In the genomic region with DNA sequence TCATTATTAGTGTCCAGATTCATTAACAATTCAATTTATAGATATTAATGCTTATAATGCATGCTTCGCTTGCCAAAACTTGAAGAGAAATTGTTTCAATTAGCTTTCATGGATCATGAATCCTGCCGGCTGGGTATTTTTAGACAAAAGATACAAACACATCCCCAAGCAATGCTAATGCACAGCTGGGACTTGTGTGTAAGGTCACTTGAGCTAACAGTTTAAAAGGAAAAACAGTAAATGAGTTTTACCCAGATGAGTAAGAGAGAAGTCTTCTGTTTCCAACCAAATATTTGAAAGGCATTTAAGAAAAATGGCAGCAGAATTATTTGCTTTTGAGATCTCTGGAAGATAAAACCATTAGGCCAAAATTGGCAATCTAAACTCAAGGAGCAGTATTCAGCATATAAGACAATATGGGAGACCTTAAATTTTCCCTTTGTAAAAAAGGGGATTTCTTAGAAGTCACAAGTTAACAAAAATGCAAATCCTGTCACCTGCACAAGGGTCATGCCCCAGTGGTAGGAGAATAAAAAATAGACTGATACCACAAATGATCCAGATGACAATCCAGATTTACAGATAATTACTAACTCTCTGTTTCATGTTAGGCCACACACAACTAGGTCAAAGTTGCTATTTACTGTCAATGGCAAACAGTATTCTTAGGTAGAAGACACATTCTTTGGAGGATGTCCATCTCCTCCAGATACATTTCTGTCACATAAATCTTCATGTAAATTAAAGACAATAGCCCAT, we compare ENCODE assay signal across 11 cellular contexts.
DNase-seq lines count a peak whose midpoint lies in the region; ATAC-seq and TF ChIP-seq lines count a peak whose summit lies in the region.
"Had no signal": no experiment of that assay in that cellular context is flagged by ENCODE, and none has a peak within 500 bp of the region (broad histone marks: within the 10 kb centered on the region; RNA-seq: fewer than 3 reads in every experiment).

No MANE protein-coding gene starts in this region.

- WGBS in lower leg skin, 2 donors: 47 to 62% methylated on average over 2 of the region's 2 CpGs

- ATAC-seq in GM18873 (IDR thresholded peaks at IDR 0.05; ENCODE audit: low FRiP score, unreplicated experiment): peak; percentile 95
- peak; percentile 88 for ATAC-seq in GM21723 (IDR thresholded peaks at IDR 0.05; ENCODE audit: unreplicated experiment)
- peak; percentile 93 for ATAC-seq in HG03354 (IDR thresholded peaks at IDR 0.05; ENCODE audit: poor library complexity, severe bottlenecking, unreplicated experiment)
- ATAC-seq in naive B cell (ENCODE audit: low read depth in 2 of 2): peak; percentile 89 to 93
- ATAC-seq: activated T-helper 17 cell treated with anti-CD3 and anti-CD28 coated beads, Interleukin-2, amount 50 U/mL, for 72 hours had no signal

- intact Hi-C loops in lower leg skin (cut with DNase I; ENCODE audit: low total_unique reads): no loop called here

- H3K36me3 Mint-ChIP-seq in naive B cell: peaks cover 3 to 5% of the 10 kb centered on the region in 2 donors

- TF ChIP-seq POLR2A in lower leg skin (IDR thresholded peaks at IDR 0.05): no peak

- peak; percentile 50 for DNase-seq in naive B cell
- DNase-seq in lower leg skin (ENCODE audit: low spot score in 2 of 2): no peak
- no peak for DNase-seq in NCI-H2107 treated with DMSO at 0.1 percent for 48 hours (lab: John Stamatoyannopoulos, UW; ENCODE audit: unreplicated experiment)
- no peak for DNase-seq in right atrium auricular region (ENCODE audit: low spot score)
- DNase-seq in HuH-7 (ENCODE audit: low spot score): no peak
- DNase-seq: NCI-H345 had no signal

- H3K27me3 ChIP-seq in right atrium auricular region: no peaks in the 10 kb centered on the region

- peaks cover 31 to 52% (median 45%) of the 10 kb centered on the region in 3 donors for H3K4me1 Mint-ChIP-seq in naive B cell
- H3K4me1 Mint-ChIP-seq: activated T-helper 17 cell treated with anti-CD3 and anti-CD28 coated beads, Interleukin-2, amount 50 U/mL, for 72 hours had no signal

- peak overlapping the region; percentile 55 to 98 (median 93) for H3K27ac Mint-ChIP-seq in naive B cell
- H3K27ac Mint-ChIP-seq: activated T-helper 17 cell treated with anti-CD3 and anti-CD28 coated beads, Interleukin-2, amount 50 U/mL, for 72 hours had no signal

- H3K4me3 ChIP-seq in lower leg skin (ENCODE audit: low read depth, poor library complexity, severe bottlenecking) (no peak overlapping the region), right atrium auricular region (no peak overlapping the region)

- H3K27ac ChIP-seq in right atrium auricular region: no peak overlapping the region

- no peaks in the 10 kb centered on the region for H3K9me3 ChIP-seq in right atrium auricular region

- no peaks in the 10 kb centered on the region for H3K36me3 ChIP-seq in right atrium auricular region

- no peaks in the 10 kb centered on the region for H3K27me3 Mint-ChIP-seq in naive B cell
- H3K27me3 Mint-ChIP-seq: activated T-helper 17 cell treated with anti-CD3 and anti-CD28 coated beads, Interleukin-2, amount 50 U/mL, for 72 hours had no signal

- H3K4me1 ChIP-seq in right atrium auricular region: no peaks in the 10 kb centered on the region

- TF ChIP-seq CTCF in lower leg skin (IDR thresholded peaks at IDR 0.05) (no peak), right atrium auricular region (IDR thresholded peaks at IDR 0.05) (no peak)

- peak overlapping the region; percentile 4 to 77 (median 39) for H3K4me3 Mint-ChIP-seq in naive B cell
- H3K4me3 Mint-ChIP-seq: activated T-helper 17 cell treated with anti-CD3 and anti-CD28 coated beads, Interleukin-2, amount 50 U/mL, for 72 hours; neural crest cell had no signal

- no peaks in the 10 kb centered on the region for H3K9me3 Mint-ChIP-seq in naive B cell
- H3K9me3 Mint-ChIP-seq: activated T-helper 17 cell treated with anti-CD3 and anti-CD28 coated beads, Interleukin-2, amount 50 U/mL, for 72 hours; neural crest cell had no signal
